ENCODE assay signal across 8 cellular contexts in genomic region chr19:34733266-34733825, GRCh38. TPM values are rescaled to one million over a fixed set of nuclear protein-coding genes. Genes with fewer than 3 reads are reported as not detected.
A peak's percentile ranks its signal among the peaks of the same experiment; 100 is the strongest.
DNase-seq lines count a peak whose midpoint lies in the region; ATAC-seq, FAIRE-seq and TF ChIP-seq lines count a peak whose summit lies in the region.

No MANE protein-coding gene starts in this region.

- CTCF ChIA-PET in GM12878 (lab: Yijun Ruan, JAX) = interaction anchor here (0.7 to 1.1 kb wide), 2 partner anchors 56 to 58 kb away, joined by 3 to 6 read pairs; partner anchors contain the start of gene ZNF302

- H3K4me3 ChIP-seq in GM12878 = peak overlapping the region; percentile 79

- peaks cover 2% of the 10 kb centered on the region for H3K27me3 Mint-ChIP-seq in activated T-cell treated with anti-CD3 and anti-CD28 coated beads, Interleukin-2, amount 50 U/mL, for 24 hours

- peak overlapping the region; percentile 95 for H3K27ac Mint-ChIP-seq in activated T-cell treated with anti-CD3 and anti-CD28 coated beads, Interleukin-2, amount 50 U/mL, for 24 hours

- H3K27me3 ChIP-seq in GM12878 (replicated peaks in 1 of 2; ENCODE audit: control insufficient read depth in 2 of 2, insufficient read depth in 2 of 2, low read length in 1 of 2) = no peaks in the 10 kb centered on the region

- H3K27ac ChIP-seq in GM12878 (ENCODE audit: control insufficient read depth, insufficient read depth) = peak overlapping the region; percentile 89
- H3K27ac ChIP-seq in temporal lobe (ENCODE audit: low read depth, low read length) = peak overlapping the region; percentile 72

- POLR2A ChIA-PET in GM12878 (lab: Charles Lee) = no interaction called here

- H3K36me3 ChIP-seq in GM12878 (ENCODE audit: control insufficient read depth in 2 of 2, insufficient read depth in 2 of 2, low read length in 1 of 2) = no peaks in the 10 kb centered on the region

- no peaks in the 10 kb centered on the region for H4K20me1 ChIP-seq in GM12878 (ENCODE audit: control insufficient read depth, insufficient read depth)

- in situ Hi-C loops in GM12878 (cut with MboI) = no loop called here

- peak overlapping the region; percentile 97 for H3K4me2 ChIP-seq in GM12878 (ENCODE audit: control insufficient read depth, insufficient read depth)

- peak; percentile 13 for ATAC-seq in HG02623 (IDR thresholded peaks at IDR 0.05; ENCODE audit: unreplicated experiment)
- ATAC-seq in GM12878 = peak; percentile 24
- ATAC-seq in left colon = peak; percentile 40

- H2AFZ ChIP-seq in GM12878 (ENCODE audit: control insufficient read depth, low read depth, low read length) = peak overlapping the region; percentile 97

- peaks cover 17% of the 10 kb centered on the region for H3K9me3 Mint-ChIP-seq in activated T-cell treated with anti-CD3 and anti-CD28 coated beads, Interleukin-2, amount 50 U/mL, for 24 hours

- H3K36me3 Mint-ChIP-seq in activated T-cell treated with anti-CD3 and anti-CD28 coated beads, Interleukin-2, amount 50 U/mL, for 24 hours (ENCODE audit: low read depth) = peaks cover 46% of the 10 kb centered on the region

- TF ChIP-seq POLR2A in GM12878 (IDR thresholded peaks at IDR 0.05; ENCODE audit: low read depth, low read length) = no peak

- no peaks in the 10 kb centered on the region for H3K79me2 ChIP-seq in GM12878 (ENCODE audit: control insufficient read depth, insufficient read depth, low read length)

- H3K9ac ChIP-seq in GM12878 (ENCODE audit: control insufficient read depth, insufficient read depth, low read length) = peak overlapping the region; percentile 82

- SMC1A ChIA-PET in GM12878 (lab: Charles Lee; ENCODE audit: uncharacterized antibody, unreplicated experiment) = interaction anchor here (1.4 kb wide), 1 partner anchor 39 kb away, joined by 5 read pairs; no protein-coding TSS in a partner anchor

- TSS peak; percentile 93 for BruUV-seq in GM12878 (replicated peaks; lab: Mats Ljungman, UMichigan)

- intact Hi-C loops in GM12878 (cut with micrococcal nuclease; ENCODE audit: unreplicated experiment) (loop anchor here (1.0 to 5.0 kb wide), 2 partner anchors 39 to 56 kb away; partner anchors contain the start of genes SCGB2B2, ZNF302 and ZNF599), left colon (cut with DNase I, micrococcal nuclease) (no loop called here)

- no peak for TF ChIP-seq EP300 in GM12878 (IDR thresholded peaks at IDR 0.05; ENCODE audit: borderline replicate concordance in 1 of 2, control insufficient read depth in 1 of 2, low read depth in 2 of 2, low read length in 2 of 2)

- H3K4me3 Mint-ChIP-seq in activated T-cell treated with anti-CD3 and anti-CD28 coated beads, Interleukin-2, amount 50 U/mL, for 24 hours = peak overlapping the region; percentile 82

- peaks cover 23% of the 10 kb centered on the region for H3K4me1 Mint-ChIP-seq in activated T-cell treated with anti-CD3 and anti-CD28 coated beads, Interleukin-2, amount 50 U/mL, for 24 hours (ENCODE audit: low read depth)

- DNase-seq in activated T-cell treated with anti-CD3 and anti-CD28 coated beads, Interleukin-2, amount 50 U/mL, for 24 hours = no peak
- no peak for DNase-seq in activated T-cell treated with anti-CD3 and anti-CD28 coated beads for 4 hours
- DNase-seq in NCI-H2171 treated with DMSO at 0.1 percent for 48 hours (lab: John Stamatoyannopoulos, UW) = peak; percentile 81
- no peak for DNase-seq in GM12878 (ENCODE audit: low read depth, low spot score)
- peak in 1 of 2 donors; percentile 62 for DNase-seq in left colon
- no peak for DNase-seq in NCI-H774 (lab: John Stamatoyannopoulos, UW)

- no peaks in the 10 kb centered on the region; the same call in 2 of the 3 replicates for H3K9me3 ChIP-seq in GM12878 (replicated peaks; ENCODE audit: control insufficient read depth, insufficient read depth, low read length)

- TF ChIP-seq RAD21 in GM12878 (IDR thresholded peaks at IDR 0.05; ENCODE audit: insufficient read depth, low read depth, low read length) = no peak

- FAIRE-seq in GM12878 (lab: Jason Lieb, UNC) = no peak

- no peak for TF ChIP-seq CTCF in GM12878 (IDR thresholded peaks at IDR 0.05 in 2 of 3, conservative IDR thresholded peaks at IDR 0.05 in 1 of 3; ENCODE audit: control insufficient read depth in 2 of 3, extremely low read depth in 1 of 3, insufficient read depth in 1 of 3, low read depth in 3 of 3, low read length in 3 of 3)

- H3K4me1 ChIP-seq in GM12878 (ENCODE audit: control insufficient read depth, insufficient read depth, low read length) = no peaks in the 10 kb centered on the region

- RAD21 ChIA-PET in GM12878 (lab: Charles Lee; ENCODE audit: unreplicated experiment) = interaction anchor here (0.6 kb wide), 1 partner anchor 1762 kb away, joined by 4 read pairs; the partner anchor contains the start of gene CEP89

- 2% methylated on average over 16 of the region's 16 CpGs for WGBS in GM12878 (ENCODE audit: insufficient coverage, insufficient replicate concordance, low lambda C conversion rate, missing lambda C conversion rate)

RNA-seq across cellular contexts. Expression of gene ZNF181, which starts 0.7 kb away (rescaled TPM):
- 18.1 and 21.8 TPM in 2 replicates for total RNA-seq in GM12878 (2013; cell fraction: nucleolus; rRNA removed)
- total RNA-seq in GM12878 (2014; rRNA removed) (8.4 and 9.6 TPM in 2 replicates), GM12878 (2014; rRNA removed; fragmentation: Illumina TruSeq; extraction: Trizol) (6.8 and 7.1 TPM in 2 replicates), GM12878 (2021) (5.4 and 5.7 TPM in 2 replicates), left colon (10 to 100 TPM in 1 of 2 donors, 1 to 10 TPM in 1; 8.4 to 10.1 TPM), temporal lobe (35.9 TPM)
- 1.6 TPM for polyA plus RNA-seq in GM12878 (2011; ENCODE audit: low read depth)
- polyA plus RNA-seq in GM12878 (2011; rRNA removed) (9.4 and 17.9 TPM in 2 replicates), GM12878 (2014; fragmentation: Illumina TruSeq; extraction: Trizol) (8.8 and 10.9 TPM in 2 replicates), GM12878 (2014; fragmentation: Nextera tagmentation; extraction: Ambion mirVana) (1 to 10 TPM; 2.1 to 2.7 TPM), GM12878 (2014; rRNA removed) (4.8 and 7.7 TPM in 2 replicates), GM12878 (2016; fragmentation: Nextera tagmentation; extraction: Ambion mirVana) (10 to 100 TPM in 1 of 2 experiments, 1 to 10 TPM in 1; 9.0 to 10.3 TPM)
- 4.4 and 4.6 TPM in 2 replicates for polyA plus RNA-seq in GM12878 (2011; cell fraction: cytosol; rRNA removed)
- polyA plus RNA-seq in GM12878 (2011; cell fraction: nucleus; rRNA removed) = 13.1 and 16.1 TPM in 2 replicates
- 4.0 and 7.3 TPM in 2 replicates for polyA plus RNA-seq in GM12878 (2012)
- 6.1 and 8.0 TPM in 2 replicates for polyA minus RNA-seq in GM12878 (2011; rRNA and poly(A)+ RNA removed)
- 2.1 and 5.2 TPM in 2 replicates for polyA minus RNA-seq in GM12878 (2011; cell fraction: cytosol; rRNA and poly(A)+ RNA removed)
- 10.2 and 11.1 TPM in 2 replicates for polyA minus RNA-seq in GM12878 (2011; cell fraction: nucleus; rRNA and poly(A)+ RNA removed)

RNA-seq across cellular contexts. Expression of gene ZNF599, which starts 39.7 kb away (rescaled TPM):
- total RNA-seq in GM12878 (2013; cell fraction: nucleolus; rRNA removed) = 9.8 and 10.3 TPM in 2 replicates
- total RNA-seq in GM12878 (2014; rRNA removed) (1.5 and 2.2 TPM in 2 replicates), GM12878 (2014; rRNA removed; fragmentation: Illumina TruSeq; extraction: Trizol) (1.0 and 1.2 TPM in 2 replicates), GM12878 (2021) (1.7 and 2.8 TPM in 2 replicates), left colon (1 to 10 TPM; 3.6 to 3.8 TPM), temporal lobe (12.0 TPM)
- 1.8 TPM for polyA plus RNA-seq in GM12878 (2011; ENCODE audit: low read depth)
- polyA plus RNA-seq in GM12878 (2011; rRNA removed) (3.6 and 4.8 TPM in 2 replicates), GM12878 (2014; fragmentation: Illumina TruSeq; extraction: Trizol) (1.3 and 2.2 TPM in 2 replicates), GM12878 (2014; fragmentation: Nextera tagmentation; extraction: Ambion mirVana) (1 to 10 TPM in 1 of 2 experiments, under 1 TPM in 1; 0.27 to 1.1 TPM), GM12878 (2014; rRNA removed) (2.9 and 4.3 TPM in 2 replicates), GM12878 (2016; fragmentation: Nextera tagmentation; extraction: Ambion mirVana) (1 to 10 TPM; 3.9 to 4.6 TPM)
- 4.9 and 7.2 TPM in 2 replicates for polyA plus RNA-seq in GM12878 (2011; cell fraction: cytosol; rRNA removed)
- 8.1 and 8.4 TPM in 2 replicates for polyA plus RNA-seq in GM12878 (2011; cell fraction: nucleus; rRNA removed)
- 2.2 and 3.2 TPM in 2 replicates for polyA plus RNA-seq in GM12878 (2012)
- 1.2 and 2.3 TPM in 2 replicates for polyA minus RNA-seq in GM12878 (2011; rRNA and poly(A)+ RNA removed)
- 0.94 and 1.8 TPM in 2 replicates for polyA minus RNA-seq in GM12878 (2011; cell fraction: cytosol; rRNA and poly(A)+ RNA removed)
- 5.6 and 7.2 TPM in 2 replicates for polyA minus RNA-seq in GM12878 (2011; cell fraction: nucleus; rRNA and poly(A)+ RNA removed)

RNA-seq across cellular contexts. Expression of gene ZNF302, which starts 55.9 kb away (rescaled TPM):
- 103 and 110 TPM in 2 replicates for total RNA-seq in GM12878 (2013; cell fraction: nucleolus; rRNA removed)
- total RNA-seq in GM12878 (2014; rRNA removed) (17.8 and 18.0 TPM in 2 replicates), GM12878 (2014; rRNA removed; fragmentation: Illumina TruSeq; extraction: Trizol) (21.9 TPM in 2 replicates), GM12878 (2021) (16.0 and 17.1 TPM in 2 replicates), left colon (10 to 100 TPM; 14.6 to 15.4 TPM), temporal lobe (66.1 TPM)
- 7.1 TPM for polyA plus RNA-seq in GM12878 (2011; ENCODE audit: low read depth)
- polyA plus RNA-seq in GM12878 (2011; rRNA removed) (35.4 and 56.1 TPM in 2 replicates), GM12878 (2014; fragmentation: Illumina TruSeq; extraction: Trizol) (21.2 and 27.4 TPM in 2 replicates), GM12878 (2014; fragmentation: Nextera tagmentation; extraction: Ambion mirVana) (1 to 10 TPM; 8.4 to 8.6 TPM), GM12878 (2014; rRNA removed) (15.8 and 18.2 TPM in 2 replicates), GM12878 (2016; fragmentation: Nextera tagmentation; extraction: Ambion mirVana) (10 to 100 TPM; 22.8 to 23.7 TPM)
- polyA plus RNA-seq in GM12878 (2011; cell fraction: cytosol; rRNA removed) = 10.5 and 13.5 TPM in 2 replicates
- 84.6 and 111 TPM in 2 replicates for polyA plus RNA-seq in GM12878 (2011; cell fraction: nucleus; rRNA removed)
- 12.1 and 15.2 TPM in 2 replicates for polyA plus RNA-seq in GM12878 (2012)
- 22.4 and 27.7 TPM in 2 replicates for polyA minus RNA-seq in GM12878 (2011; rRNA and poly(A)+ RNA removed)
- polyA minus RNA-seq in GM12878 (2011; cell fraction: cytosol; rRNA and poly(A)+ RNA removed) = 4.8 and 5.7 TPM in 2 replicates
- polyA minus RNA-seq in GM12878 (2011; cell fraction: nucleus; rRNA and poly(A)+ RNA removed) = 45.2 and 53.6 TPM in 2 replicates

RNA-seq across cellular contexts. Expression of gene SCGB2B2, which starts 56.4 kb away (rescaled TPM):
- total RNA-seq in GM12878 (2013; cell fraction: nucleolus; rRNA removed) = 3.8 and 5.0 TPM in 2 replicates
- total RNA-seq in GM12878 (2014; rRNA removed) (0.05 TPM in 1 of 2 replicates, not detected in the other), GM12878 (2014; rRNA removed; fragmentation: Illumina TruSeq; extraction: Trizol) (not detected in 2 replicates), GM12878 (2021) (0.31 TPM in 1 of 2 replicates, not detected in the other), left colon (under 1 TPM; 0.59 to 0.61 TPM), temporal lobe (1.2 TPM)
- polyA plus RNA-seq in GM12878 (2011; ENCODE audit: low read depth) = 0.09 TPM
- polyA plus RNA-seq in GM12878 (2011; rRNA removed) (0.04 and 0.35 TPM in 2 replicates), GM12878 (2014; fragmentation: Illumina TruSeq; extraction: Trizol) (0.06 and 0.11 TPM in 2 replicates), GM12878 (2014; fragmentation: Nextera tagmentation; extraction: Ambion mirVana) (not detected), GM12878 (2014; rRNA removed) (not detected in 2 replicates), GM12878 (2016; fragmentation: Nextera tagmentation; extraction: Ambion mirVana) (under 1 TPM in 1 of 2 experiments, not detected in 1; 0.12 TPM)
- polyA plus RNA-seq in GM12878 (2011; cell fraction: cytosol; rRNA removed) = 0.10 and 0.18 TPM in 2 replicates
- polyA plus RNA-seq in GM12878 (2011; cell fraction: nucleus; rRNA removed) = 0.75 and 1.0 TPM in 2 replicates
- polyA plus RNA-seq in GM12878 (2012) = 0.05 and 0.22 TPM in 2 replicates
- polyA minus RNA-seq in GM12878 (2011; rRNA and poly(A)+ RNA removed) = 0.51 and 0.77 TPM in 2 replicates
- not detected in 2 replicates for polyA minus RNA-seq in GM12878 (2011; cell fraction: cytosol; rRNA and poly(A)+ RNA removed)
- polyA minus RNA-seq in GM12878 (2011; cell fraction: nucleus; rRNA and poly(A)+ RNA removed) = 0.73 and 1.5 TPM in 2 replicates
